6 cellular contexts compared by ENCODE assay signal in the genomic region with DNA sequence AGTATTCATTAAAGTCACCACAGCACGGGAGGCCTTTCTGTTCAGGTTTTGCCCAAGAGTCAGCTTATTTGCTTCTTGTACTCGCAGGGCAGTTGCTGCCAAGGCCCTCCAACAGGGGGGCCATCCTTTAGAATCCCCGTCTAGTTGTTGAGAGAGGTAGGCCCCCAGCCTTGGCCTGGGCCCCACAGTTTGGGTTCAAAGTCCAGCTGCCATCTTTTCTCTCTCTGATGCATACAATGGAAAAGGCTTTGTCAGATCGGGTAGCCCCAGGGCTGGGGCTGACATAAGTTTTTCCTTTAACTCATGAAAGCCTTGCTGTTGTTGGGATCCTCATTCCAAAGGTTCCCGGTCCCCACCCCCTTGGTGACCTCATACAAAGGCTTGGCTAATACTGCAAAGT. TPM values are rescaled to one million over a fixed set of nuclear protein-coding genes. Genes with fewer than 3 reads are reported as not detected.
DNase-seq lines count a peak whose midpoint lies in the region; ATAC-seq, FAIRE-seq and TF ChIP-seq lines count a peak whose summit lies in the region.
"Not testable (repeated sequence)": the region's sequence is repeated elsewhere in the genome, so short reads cannot be mapped to it uniquely, and the experiment has no call there.

No MANE protein-coding gene starts in this region.

- not testable (repeated sequence) for H3K36me3 Mint-ChIP-seq in Calu3 (ENCODE audit: insufficient read depth, unreplicated experiment); neural crest cell (ENCODE audit: low read depth)

- not testable (repeated sequence) for TF ChIP-seq CTCF in Calu3 (IDR thresholded peaks at IDR 0.05; ENCODE audit: unreplicated experiment); PC-3 (conservative IDR thresholded peaks at IDR 0.05; ENCODE audit: low read depth, low read length); VCaP (conservative IDR thresholded peaks at IDR 0.05); HepG2 (CRISPR knock-in tag; IDR thresholded peaks at IDR 0.05); neural crest cell (conservative IDR thresholded peaks at IDR 0.05)

- not testable (repeated sequence) for FAIRE-seq in HepG2 (lab: Jason Lieb, UNC)

- not testable (repeated sequence) for H3K23ac ChIP-seq in trophoblast cell (ENCODE audit: low read length)

- not testable (repeated sequence) for H3K36me3 ChIP-seq in PC-3 (ENCODE audit: low read depth, low read length); HepG2 (replicated peaks in 1 of 2; ENCODE audit: control insufficient read depth in 1 of 2, insufficient read depth in 2 of 2, low read length in 2 of 2); trophoblast cell (ENCODE audit: control insufficient read depth in 1 of 2, insufficient read depth in 2 of 2, low read length in 2 of 2)

- H3K9me3 Mint-ChIP-seq in Calu3 (ENCODE audit: low read depth, unreplicated experiment) = not testable (repeated sequence)
- peaks cover 11% of the 10 kb centered on the region for H3K9me3 Mint-ChIP-seq in neural crest cell

- H2BK12ac ChIP-seq in trophoblast cell (ENCODE audit: low read length) = not testable (repeated sequence)

- DNase-seq in Calu3; PC-3; neural crest cell (ENCODE audit: low read depth, low spot score); trophoblast cell: not testable (repeated sequence)
- peak; percentile 30 for DNase-seq in HepG2 (ENCODE audit: low spot score)

- H3F3A ChIP-seq in PC-3 (ENCODE audit: low read length, unreplicated experiment) = not testable (repeated sequence)

- not testable (repeated sequence) for H3K27me3 Mint-ChIP-seq in Calu3 (ENCODE audit: unreplicated experiment); neural crest cell (ENCODE audit: low read depth)

- H2BK120ac ChIP-seq in trophoblast cell (ENCODE audit: insufficient read depth, low read length, poor library complexity) = not testable (repeated sequence)

- not testable (repeated sequence) for H3K18ac ChIP-seq in trophoblast cell (ENCODE audit: low read length)

- H3K9me3 ChIP-seq in PC-3 (ENCODE audit: low read length); HepG2 (ENCODE audit: low read length); trophoblast cell (ENCODE audit: insufficient read depth, low read depth, low read length): not testable (repeated sequence)

- peak overlapping the region; percentile 41 for H2AK5ac ChIP-seq in trophoblast cell (ENCODE audit: low read length)

- TF ChIP-seq POLR2A in HepG2 (IDR thresholded peaks at IDR 0.05; ENCODE audit: insufficient read depth in 1 of 2, low read depth in 2 of 2, low read length in 2 of 2) = not testable (repeated sequence)

- 11% methylated on average over 5 of the region's 5 CpGs for WGBS in HepG2 (ENCODE audit: low lambda C conversion rate)
- WGBS in trophoblast cell (ENCODE audit: extremely low coverage, insufficient coverage, insufficient read length) = no CpG with 5 or more reads among the region's 5 CpGs

- POLR2A ChIA-PET in PC-3 (lab: Charles Lee; ENCODE audit: unreplicated experiment); HepG2 (lab: Yijun Ruan, JAX): not testable (repeated sequence)

- H3K4ac ChIP-seq in trophoblast cell (ENCODE audit: low read depth, low read length) = not testable (repeated sequence)

- not testable (repeated sequence) for BruUV-seq in Calu3 (replicated peaks; lab: Mats Ljungman, UMichigan); PC-3 (replicated peaks; lab: Mats Ljungman, UMichigan); HepG2 (replicated peaks; lab: Mats Ljungman, UMichigan)

- H3K9me2 ChIP-seq in PC-3 (replicated peaks; ENCODE audit: low read length) = not testable (repeated sequence)

- intact Hi-C loops in Calu3 (cut with micrococcal nuclease; ENCODE audit: unreplicated experiment) = loop anchor here (10.0 kb wide), 1 partner anchor 258 kb away; a partner anchor contains a TSS
- intact Hi-C loops in PC-3 (cut with micrococcal nuclease); HepG2 (cut with micrococcal nuclease; ENCODE audit: unreplicated experiment): not testable (repeated sequence)

- H3K14ac ChIP-seq in trophoblast cell (ENCODE audit: low read length) = not testable (repeated sequence)

- in situ Hi-C loops in HepG2 (cut with HindIII; ENCODE audit: extremely low pct_ligation_motif_present, low pct_unique_long_range_greater_than_20kb) = not testable (repeated sequence)

- H3K4me1 Mint-ChIP-seq in Calu3 (ENCODE audit: low read depth, unreplicated experiment) (peaks cover 21% of the 10 kb centered on the region), neural crest cell (peaks cover 29% of the 10 kb centered on the region)

- not testable (repeated sequence) for ATAC-seq in PC-3, HepG2

- not testable (repeated sequence) for H3K79me1 ChIP-seq in trophoblast cell (ENCODE audit: low read length)

- H4K91ac ChIP-seq in trophoblast cell (ENCODE audit: low read depth, low read length) = peak overlapping the region; percentile 52

- H3K27me3 ChIP-seq in PC-3 (ENCODE audit: low read length); HepG2 (ENCODE audit: control insufficient read depth in 1 of 2, insufficient read depth in 2 of 2, low read length in 2 of 2); trophoblast cell (ENCODE audit: insufficient read depth, low read length): not testable (repeated sequence)

- not testable (repeated sequence) for TF ChIP-seq EP300 in HepG2 (IDR thresholded peaks at IDR 0.05; ENCODE audit: low read depth in 2 of 2, low read length in 2 of 2); HepG2 (CRISPR knock-in tag; IDR thresholded peaks at IDR 0.05; ENCODE audit: borderline replicate concordance)

- H3K4me1 ChIP-seq in PC-3 (ENCODE audit: insufficient read depth, low read length) = not testable (repeated sequence)
- H3K4me1 ChIP-seq in HepG2 (ENCODE audit: insufficient read depth, low read length) = peaks cover 35% of the 10 kb centered on the region
- H3K4me1 ChIP-seq in trophoblast cell (ENCODE audit: control insufficient read depth in 1 of 2, insufficient read depth in 2 of 2, low read length in 2 of 2) = peaks cover 15 to 20% of the 10 kb centered on the region in 2 experiments

- H4K20me1 ChIP-seq in PC-3 (ENCODE audit: low read length); HepG2 (ENCODE audit: insufficient read depth, low read length): not testable (repeated sequence)

- H3K79me2 ChIP-seq in PC-3 (ENCODE audit: low read length); HepG2 (ENCODE audit: insufficient read depth, low read length); trophoblast cell (ENCODE audit: control insufficient read depth, insufficient read depth, low read length, poor library complexity): not testable (repeated sequence)

- not testable (repeated sequence) for H3K27ac ChIP-seq in PC-3 (ENCODE audit: low read length)
- peak overlapping the region; percentile 64; the same call in 1 of the 2 replicates for H3K27ac ChIP-seq in VCaP
- H3K27ac ChIP-seq in HepG2 (ENCODE audit: extremely low read length, insufficient read depth, low read length) = peak overlapping the region; percentile 38
- peak overlapping the region; percentile 50 for H3K27ac ChIP-seq in trophoblast cell (ENCODE audit: low read depth, low read length)

- H2AFZ ChIP-seq in PC-3 (ENCODE audit: low read length); HepG2 (ENCODE audit: low read length); trophoblast cell (ENCODE audit: insufficient read depth, low read length, poor library complexity): not testable (repeated sequence)

- not testable (repeated sequence) for H3K4me3 ChIP-seq in PC-3 (ENCODE audit: low read length); trophoblast cell (ENCODE audit: low read depth, low read length)
- H3K4me3 ChIP-seq in HepG2 (replicated peaks in 1 of 3; ENCODE audit: insufficient read depth in 1 of 3, low read depth in 2 of 3, low read length in 3 of 3) = peak overlapping the region in 1 of 3 experiments; percentile 14; a peak in 2 of 6 replicates

- H4K12ac ChIP-seq in trophoblast cell (ENCODE audit: low read depth, low read length) = not testable (repeated sequence)

- H3K27ac Mint-ChIP-seq in Calu3 (ENCODE audit: unreplicated experiment) (peak overlapping the region; percentile 39), neural crest cell (ENCODE audit: unreplicated experiment) (peak overlapping the region; percentile 36)

- TF ChIP-seq RAD21 in HepG2 (CRISPR knock-in tag; IDR thresholded peaks at IDR 0.05) = not testable (repeated sequence)

- not testable (repeated sequence) for H3K4me3 Mint-ChIP-seq in Calu3 (ENCODE audit: low read depth, unreplicated experiment); neural crest cell

- H2BK5ac ChIP-seq in trophoblast cell (ENCODE audit: low read depth, low read length, poor library complexity) = not testable (repeated sequence)

- CTCF ChIA-PET in Calu3 (lab: Charles Lee); PC-3 (lab: Charles Lee); HepG2 (lab: Yijun Ruan, JAX; ENCODE audit: low intra/inter-chr PET ratio, low total read pairs): not testable (repeated sequence)

- not testable (repeated sequence) for H3K9ac ChIP-seq in PC-3 (ENCODE audit: low read length); HepG2 (ENCODE audit: insufficient read depth, low read depth, low read length); trophoblast cell (ENCODE audit: low read length)

- H3K4me2 ChIP-seq in PC-3 (ENCODE audit: low read length) = 0 out of 2 replicates have a peak overlapping the region, but pooled peaks have one; percentile 77
- peak overlapping the region; percentile 67 for H3K4me2 ChIP-seq in HepG2 (ENCODE audit: low read depth, low read length)
- H3K4me2 ChIP-seq in trophoblast cell (ENCODE audit: low read length) = not testable (repeated sequence)

- not testable (repeated sequence) for H4K8ac ChIP-seq in trophoblast cell (ENCODE audit: low read depth, low read length)

RNA-seq across cellular contexts. Expression of a gene that starts 46.5 kb away (rescaled TPM):
- 108 and 111 TPM in 2 replicates for total RNA-seq in Calu3 (2022)
- 36.9 and 73.6 TPM in 2 replicates for total RNA-seq in PC-3 (2014; rRNA removed)
- 49.4 and 50.0 TPM in 2 replicates for total RNA-seq in HepG2 (2016; rRNA removed; fragmentation: Illumina TruSeq; extraction: Trizol)
- total RNA-seq in HepG2 (2016; cell fraction: cytosol; rRNA removed; fragmentation: Illumina TruSeq; extraction: Trizol; ENCODE audit: low read depth) = 60.7 and 65.4 TPM in 2 replicates
- total RNA-seq in HepG2 (2016; cell fraction: insoluble cytoplasmic fraction; rRNA removed; fragmentation: Illumina TruSeq; extraction: Trizol) = 44.5 and 55.1 TPM in 2 replicates
- total RNA-seq in HepG2 (2016; cell fraction: membrane; rRNA removed; fragmentation: Illumina TruSeq; extraction: Trizol) = 46.3 and 46.8 TPM in 2 replicates
- 35.9 and 37.3 TPM in 2 replicates for total RNA-seq in HepG2 (2016; cell fraction: nucleus; rRNA removed; fragmentation: Illumina TruSeq; extraction: Trizol)
- 21.4 and 24.4 TPM in 2 replicates for polyA plus RNA-seq in HepG2 (2011; rRNA removed)
- polyA plus RNA-seq in HepG2 (2011; cell fraction: cytosol; rRNA removed) = 9.4 and 13.8 TPM in 2 replicates
- polyA plus RNA-seq in HepG2 (2011; cell fraction: nucleus; rRNA removed) = 19.4 and 21.9 TPM in 2 replicates
- 20.6 and 20.9 TPM in 2 replicates for polyA plus RNA-seq in HepG2 (2012)
- 19.5 and 19.8 TPM in 2 replicates for polyA plus RNA-seq in HepG2 (2016; cell fraction: cytosol; fragmentation: Illumina TruSeq; extraction: Trizol; ENCODE audit: low read depth)
- 44.6 and 56.8 TPM in 2 replicates for polyA plus RNA-seq in HepG2 (2016; cell fraction: insoluble cytoplasmic fraction; fragmentation: Illumina TruSeq; extraction: Trizol; ENCODE audit: low read depth)
- polyA plus RNA-seq in HepG2 (2016; cell fraction: membrane; fragmentation: Illumina TruSeq; extraction: Trizol; ENCODE audit: low read depth) = 36.2 and 37.5 TPM in 2 replicates
- polyA plus RNA-seq in HepG2 (2016; cell fraction: nucleus; fragmentation: Illumina TruSeq; extraction: Trizol; ENCODE audit: insufficient read depth, low read depth) = 66.2 and 74.8 TPM in 2 replicates
- 8.9 and 11.2 TPM in 2 replicates for polyA minus RNA-seq in HepG2 (2011; rRNA and poly(A)+ RNA removed; ENCODE audit: low replicate concordance)
- 10.2 and 13.6 TPM in 2 replicates for polyA minus RNA-seq in HepG2 (2011; cell fraction: cytosol; rRNA and poly(A)+ RNA removed)
- 38.3 and 39.8 TPM in 2 replicates for polyA minus RNA-seq in HepG2 (2011; cell fraction: nucleus; rRNA and poly(A)+ RNA removed)
- 55.8 and 72.0 TPM in 2 replicates for total RNA-seq in neural crest cell
- 11.3 and 11.9 TPM in 2 replicates for polyA plus RNA-seq in trophoblast cell (2013)
